1 cellular context compared by ENCODE assay signal in genomic region chr15:42711746-42712145, GRCh38.
TF ChIP-seq lines count a peak whose summit lies in the region.

No MANE protein-coding gene starts in this region.

TF ChIP-seq in HepG2, 621 proteins besides CTCF, POLR2A, EP300 and RAD21 (continued from another document):
- TF ChIP-seq ZBTB10 (CRISPR knock-in tag; IDR thresholded peaks at IDR 0.05; ENCODE audit: borderline replicate concordance): no peak
